8 cellular contexts compared by ENCODE assay signal in the genomic region with DNA sequence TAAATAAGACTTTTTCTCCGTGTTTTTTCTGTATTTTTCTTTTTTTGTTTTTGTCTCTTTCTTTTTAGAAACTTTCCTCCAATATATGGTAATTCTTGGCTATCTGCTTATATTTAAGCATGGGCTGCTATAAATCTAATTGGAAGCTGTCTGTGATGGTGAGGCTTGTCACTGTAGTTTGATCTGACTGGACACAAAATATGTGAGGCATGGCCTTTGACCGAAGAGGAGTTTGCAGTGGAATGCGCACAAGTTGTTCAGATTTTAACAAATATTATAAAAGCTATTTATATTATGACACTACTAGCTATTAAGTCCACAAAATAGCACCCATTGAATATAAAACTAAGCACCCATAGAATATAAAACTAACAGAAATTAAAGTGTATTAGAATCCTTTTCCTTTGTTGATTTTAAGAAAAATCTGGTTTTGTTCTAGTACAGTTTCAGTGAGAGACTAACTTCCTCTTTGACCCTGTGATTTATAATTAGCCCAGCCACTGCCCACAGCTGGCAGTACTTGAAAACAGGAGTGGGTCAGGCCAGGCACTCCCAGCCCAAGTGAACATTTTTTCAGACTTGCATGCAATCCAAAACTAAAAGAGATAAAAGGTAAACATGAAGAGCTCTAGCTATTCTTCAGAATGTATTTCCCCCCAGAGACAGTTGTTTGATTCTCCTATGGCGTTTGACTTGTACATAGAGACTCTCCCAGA.
DNase-seq lines count a peak whose midpoint lies in the region; ATAC-seq and TF ChIP-seq lines count a peak whose summit lies in the region.

No MANE protein-coding gene starts in this region.

- H3K27ac ChIP-seq in PC-9 = no peak overlapping the region

- no peaks in the 10 kb centered on the region for H4K20me1 ChIP-seq in PC-9 (ENCODE audit: insufficient read depth)

- H3K9me2 ChIP-seq in PC-9 (ENCODE audit: insufficient read depth) = no peaks in the 10 kb centered on the region

- no peaks in the 10 kb centered on the region for H3K4me1 ChIP-seq in PC-9 (replicated peaks; ENCODE audit: insufficient read depth)

- TF ChIP-seq CTCF in PC-9 (conservative IDR thresholded peaks at IDR 0.05) = no peak

- no peak overlapping the region for H2AFZ ChIP-seq in PC-9

- H3K4me2 ChIP-seq in PC-9 = no peak overlapping the region

- H3F3A ChIP-seq in PC-9 (ENCODE audit: insufficient read depth, low read depth) = no peaks in the 10 kb centered on the region

- no peaks in the 10 kb centered on the region for H3K9me3 ChIP-seq in PC-9 (ENCODE audit: insufficient read depth, low read depth)

- H3K4me3 ChIP-seq in PC-9 = no peak overlapping the region

- DNase-seq in GM19238 (ENCODE audit: insufficient read length, low spot score) (peak; percentile 21), RPMI8226 (peak; percentile 77), sciatic nerve (ENCODE audit: low spot score) (no peak), NCI-H2196 (lab: John Stamatoyannopoulos, UW; ENCODE audit: unreplicated experiment) (no peak), T1000 (lab: John Stamatoyannopoulos, UW) (no peak), D341Med (ENCODE audit: low spot score) (no peak), PC-9 (no peak)

- H3K36me3 ChIP-seq in PC-9 (ENCODE audit: low read depth) = 0 out of 2 replicates have a peak, but pooled peaks cover 4% of the 10 kb centered on the region

- no TSS peak for BruUV-seq in PC-9 (replicated peaks; lab: Mats Ljungman, UMichigan)

- CTCF ChIA-PET in PC-9 (lab: Charles Lee) = no interaction called here

- no peaks in the 10 kb centered on the region for H3K79me2 ChIP-seq in PC-9 (ENCODE audit: low read depth)

- intact Hi-C loops in sciatic nerve (cut with DNase I) (no loop called here), PC-9 (cut with micrococcal nuclease; ENCODE audit: unreplicated experiment) (no loop called here)

- POLR2A ChIA-PET in PC-9 (lab: Charles Lee; ENCODE audit: unreplicated experiment) = no interaction called here

- ATAC-seq in HG03025 (IDR thresholded peaks at IDR 0.05; ENCODE audit: low FRiP score, unreplicated experiment) (peak; percentile 83), sciatic nerve (peak; percentile 91)

- H3K27me3 ChIP-seq in PC-9 (ENCODE audit: insufficient read depth, low read depth) = no peaks in the 10 kb centered on the region

Comparison
In these comparisons a context has a peak if more than half of its experiments do, and no peak if none do; other contexts are left out.
1. DNase-seq: peak in GM19238 (single experiment) and RPMI8226 (single experiment); none in sciatic nerve (single experiment), NCI-H2196 (single experiment), T1000 (single experiment), D341Med (single experiment) and PC-9 (0 of 2).